ENCODE assay signal across 1 cellular context in genomic region chr22:27473533-27473932, GRCh38.
TF ChIP-seq lines count a peak whose summit lies in the region.

No MANE protein-coding gene starts in this region.

TF ChIP-seq in H1, 55 proteins besides CTCF, POLR2A, EP300 and RAD21:
- TF ChIP-seq KDM4A (IDR thresholded peaks at IDR 0.05; ENCODE audit: low read depth, low read length, severe bottlenecking) (no peak), CBX8 (IDR thresholded peaks at IDR 0.05; ENCODE audit: borderline replicate concordance, low read depth, low read length) (no peak), ATF2 (IDR thresholded peaks at IDR 0.05; ENCODE audit: low read length) (no peak), SUZ12 (IDR thresholded peaks at IDR 0.05; ENCODE audit: low read length) (no peak), TAF7 (optimal IDR thresholded peaks at IDR 0.05; ENCODE audit: borderline replicate concordance, low read depth, low read length) (no peak), CEBPB (IDR thresholded peaks at IDR 0.05; ENCODE audit: low read depth, low read length) (no peak), SIX5 (IDR thresholded peaks at IDR 0.05; ENCODE audit: low read depth, low read length) (no peak), CHD2 (IDR thresholded peaks at IDR 0.05; ENCODE audit: low read length) (no peak), TBP (IDR thresholded peaks at IDR 0.05; ENCODE audit: low read depth, low read length) (no peak), RFX5 (IDR thresholded peaks at IDR 0.05; ENCODE audit: borderline replicate concordance, low read depth, low read length) (no peak), CBX5 (IDR thresholded peaks at IDR 0.05; ENCODE audit: low read depth, low read length) (no peak), EZH2 (IDR thresholded peaks at IDR 0.05; ENCODE audit: low read depth, low read length, severe bottlenecking) (no peak), YY1 (IDR thresholded peaks at IDR 0.05; ENCODE audit: low read depth, low read length) (no peak)
